In genomic region chr15:68154923-68155559, GRCh38 we compare ENCODE assay signal across 8 cellular contexts. TPM values are rescaled to one million over a fixed set of nuclear protein-coding genes. Genes with fewer than 3 reads are reported as not detected.
DNase-seq lines count a peak whose midpoint lies in the region; ATAC-seq and TF ChIP-seq lines count a peak whose summit lies in the region.

No MANE protein-coding gene starts in this region.

- no peaks in the 10 kb centered on the region for H3K27me3 Mint-ChIP-seq in activated CD4-positive, alpha-beta T cell treated with anti-CD3 and anti-CD28 coated beads for 36 hours
- H3K27me3 Mint-ChIP-seq in nephron (ENCODE audit: low read depth), result no peaks in the 10 kb centered on the region

- ATAC-seq in activated CD4-positive, alpha-beta T cell treated with anti-CD3 and anti-CD28 coated beads for 36 hours, result no peak
- ATAC-seq in GM21367 (IDR thresholded peaks at IDR 0.05; ENCODE audit: unreplicated experiment) (no peak), HG03439 (IDR thresholded peaks at IDR 0.05; ENCODE audit: unreplicated experiment) (no peak)

- POLR2A ChIA-PET in activated CD4-positive, alpha-beta T cell treated with anti-CD3 and anti-CD28 coated beads for 36 hours (lab: Charles Lee), result no interaction called here

- peak; percentile 24 for DNase-seq in activated CD4-positive, alpha-beta T cell treated with anti-CD3 and anti-CD28 coated beads for 36 hours
- no peak for DNase-seq in activated CD4-positive, alpha-beta T cell treated with anti-CD3 and anti-CD28 coated beads for 1 hour
- peak; percentile 43 for DNase-seq in LoVo (ENCODE audit: low spot score)
- peak; percentile 76 for DNase-seq in fibroblast of mammary gland (ENCODE audit: low read depth)

- H4K20me1 ChIP-seq in SU-DHL-6 (ENCODE audit: low read depth, low read length), result no peaks in the 10 kb centered on the region

- H3K79me2 ChIP-seq in SU-DHL-6 (ENCODE audit: insufficient read depth, low read length), result 0 out of 2 replicates have a peak, but pooled peaks cover 6% of the 10 kb centered on the region

- no peaks in the 10 kb centered on the region for H3K27me3 ChIP-seq in SU-DHL-6 (ENCODE audit: low read length)

- H3K4me3 Mint-ChIP-seq in activated CD4-positive, alpha-beta T cell treated with anti-CD3 and anti-CD28 coated beads for 36 hours, result no peak overlapping the region
- no peak overlapping the region for H3K4me3 Mint-ChIP-seq in nephron

- no peaks in the 10 kb centered on the region for H3K9me3 Mint-ChIP-seq in activated CD4-positive, alpha-beta T cell treated with anti-CD3 and anti-CD28 coated beads for 36 hours (ENCODE audit: low read depth)
- no peaks in the 10 kb centered on the region for H3K9me3 Mint-ChIP-seq in nephron

- intact Hi-C loops in activated CD4-positive, alpha-beta T cell treated with anti-CD3 and anti-CD28 coated beads for 36 hours (cut with DNase I, micrococcal nuclease), result loop anchor here (1.0 to 2.0 kb wide), 2 partner anchors 292 kb away; no protein-coding TSS in a partner anchor

- no peak overlapping the region for H3K4me2 ChIP-seq in SU-DHL-6 (ENCODE audit: low read depth, low read length, poor library complexity, severe bottlenecking)

- TF ChIP-seq CTCF in SU-DHL-6 (IDR thresholded peaks at IDR 0.05; ENCODE audit: insufficient read depth, low read length, poor library complexity, severe bottlenecking), result peak; percentile 57
- TF ChIP-seq CTCF in fibroblast of mammary gland (conservative IDR thresholded peaks at IDR 0.05; ENCODE audit: control insufficient read depth, insufficient read depth, low read depth, low read length), result peak; percentile 87
- peak; percentile 75 to 88 (median 77) for TF ChIP-seq CTCF in nephron (IDR thresholded peaks at IDR 0.05; ENCODE audit: unreplicated experiment in 3 of 3)

- peaks cover 13% of the 10 kb centered on the region for H3K36me3 Mint-ChIP-seq in activated CD4-positive, alpha-beta T cell treated with anti-CD3 and anti-CD28 coated beads for 36 hours (ENCODE audit: low read depth)
- H3K36me3 Mint-ChIP-seq in nephron (ENCODE audit: low read depth), result peaks cover 19% of the 10 kb centered on the region

- no peaks in the 10 kb centered on the region for H3K9me3 ChIP-seq in SU-DHL-6 (ENCODE audit: insufficient read depth, low read length)

- H3K9me2 ChIP-seq in SU-DHL-6 (replicated peaks; ENCODE audit: insufficient read depth, low read length), result no peaks in the 10 kb centered on the region

- no peaks in the 10 kb centered on the region for H3K4me1 Mint-ChIP-seq in activated CD4-positive, alpha-beta T cell treated with anti-CD3 and anti-CD28 coated beads for 36 hours
- no peaks in the 10 kb centered on the region for H3K4me1 Mint-ChIP-seq in nephron

- no peak overlapping the region for H3K27ac Mint-ChIP-seq in activated CD4-positive, alpha-beta T cell treated with anti-CD3 and anti-CD28 coated beads for 36 hours
- peak overlapping the region in 1 of 3 experiments; percentile 36 for H3K27ac Mint-ChIP-seq in nephron

- no peak overlapping the region for H2AFZ ChIP-seq in SU-DHL-6 (ENCODE audit: low read depth, low read length, severe bottlenecking)

- CTCF ChIA-PET in activated CD4-positive, alpha-beta T cell treated with anti-CD3 and anti-CD28 coated beads for 36 hours (lab: Charles Lee), result interaction anchor here (0.5 to 2.3 kb wide), 10 partner anchors 9 to 335 kb away, joined by 3 to 14 read pairs (median 3); no protein-coding TSS in a partner anchor

- peaks cover 16% of the 10 kb centered on the region; the same call in 1 of the 2 replicates for H3F3A ChIP-seq in SU-DHL-6 (ENCODE audit: insufficient read depth)

- no peak overlapping the region for H3K9ac ChIP-seq in SU-DHL-6 (ENCODE audit: low read length)

- H3K27ac ChIP-seq in SU-DHL-6 (ENCODE audit: low read depth, low read length), result no peak overlapping the region

- peaks cover 45% of the 10 kb centered on the region for H3K36me3 ChIP-seq in SU-DHL-6 (ENCODE audit: low read length)

- no peak overlapping the region for H3K4me3 ChIP-seq in SU-DHL-6 (ENCODE audit: insufficient read depth, low read length, poor library complexity, severe bottlenecking)
- H3K4me3 ChIP-seq in fibroblast of mammary gland (ENCODE audit: control insufficient read depth, low read depth, low read length), result no peak overlapping the region

RNA-seq across cellular contexts. Expression of gene CALML4, which starts 50.1 kb away (rescaled TPM):
- 1 to 10 TPM; 6.8 to 9.2 TPM for total RNA-seq in activated CD4-positive, alpha-beta T cell treated with anti-CD3 and anti-CD28 coated beads for 36 hours
